ENCODE assay signal across 11 cellular contexts in the genomic region with DNA sequence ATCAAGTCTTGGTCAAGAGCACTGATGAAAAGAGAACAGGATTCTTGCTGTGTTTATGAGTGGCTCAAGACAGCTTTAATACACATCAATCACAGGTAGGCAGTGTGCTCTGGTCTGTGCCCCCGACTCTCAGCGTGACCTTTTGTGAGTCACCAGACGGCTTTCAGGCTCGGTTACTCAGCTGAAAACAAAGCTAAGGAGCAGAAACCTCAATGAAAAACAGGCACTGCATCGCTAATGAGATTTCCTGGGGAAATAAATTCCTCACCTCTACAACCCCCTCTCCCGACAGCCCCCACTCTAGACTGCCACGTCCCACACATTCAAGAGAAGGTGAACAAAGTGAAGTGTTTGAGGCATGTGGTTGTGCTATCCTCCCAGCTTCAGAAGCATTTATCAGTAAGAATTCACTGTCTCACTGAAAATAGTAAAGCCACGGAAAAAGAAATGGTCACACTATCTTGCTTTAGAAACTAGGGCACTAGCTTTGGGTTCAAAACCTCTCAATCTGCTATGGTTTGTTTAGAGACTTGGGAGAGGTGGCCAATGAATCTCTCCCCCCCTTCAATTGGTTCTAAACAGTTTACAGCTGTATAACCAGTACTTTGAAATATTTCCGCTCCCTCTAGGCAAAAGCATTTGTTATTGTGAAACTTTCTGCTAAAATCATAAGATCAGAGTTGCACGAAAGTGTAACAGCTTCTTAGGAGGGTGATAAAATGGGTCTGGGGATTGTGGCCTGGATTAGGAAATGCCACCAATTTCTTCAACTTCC.
DNase-seq lines count a peak whose midpoint lies in the region; ATAC-seq and TF ChIP-seq lines count a peak whose summit lies in the region.
"Had no signal": no experiment of that assay in that cellular context is flagged by ENCODE, and none has a peak within 500 bp of the region (broad histone marks: within the 10 kb centered on the region; RNA-seq: fewer than 3 reads in every experiment).

No MANE protein-coding gene starts in this region.

- H3K27me3 ChIP-seq in neutrophil (no peaks in the 10 kb centered on the region), heart left ventricle (peaks cover 0 to 6% (median 0%) of the 10 kb centered on the region in 9 donors)

- H3K9me3 ChIP-seq in neutrophil (no peaks in the 10 kb centered on the region), heart left ventricle (peaks cover 0 to 12% (median 3%) of the 10 kb centered on the region in 12 donors)

- intact Hi-C loops in heart left ventricle (cut with DNase I) = no loop called here

- no peaks in the 10 kb centered on the region for H3K36me3 ChIP-seq in neutrophil
- H3K36me3 ChIP-seq in heart left ventricle = no peaks in the 10 kb centered on the region

- DNase-seq in ELR (ENCODE audit: low read depth) (peak; percentile 67), NCI-H226 (peak; percentile 20), epithelial cell of esophagus (ENCODE audit: low read depth) (peak; percentile 36), heart left ventricle (no peak), NCI-H2081 treated with DMSO at 0.1 percent for 48 hours (lab: John Stamatoyannopoulos, UW) (no peak)
- DNase-seq in activated CD4-positive, CD25-positive, alpha-beta regulatory T cell treated with anti-CD3 and anti-CD28 coated beads, Interleukin-2, amount 50 U/mL, for 72 hours = no peak
- DNase-seq: NCI-H1930, occipital lobe had no signal

- ATAC-seq in heart left ventricle = no peak
- no peak for ATAC-seq in GM18909 (IDR thresholded peaks at IDR 0.05; ENCODE audit: poor library complexity, unreplicated experiment)
- ATAC-seq: stimulated activated memory B cell treated with anti-CD40 and anti-IgM and Interleukin-4, amounts not matched to agents 10 μg/mL and 1 μg/mL and 100 μg/mL, for 72 hours had no signal

- 43 to 50% (median 45%) methylated on average over 10 of the region's 10 CpGs for WGBS in heart left ventricle, 4 donors

- TF ChIP-seq CTCF in epithelial cell of esophagus (IDR thresholded peaks at IDR 0.05; ENCODE audit: insufficient read depth, low read depth, low read length, missing control alignments) (no peak), neutrophil (IDR thresholded peaks at IDR 0.05) (no peak), heart left ventricle (IDR thresholded peaks at IDR 0.05) (no peak)

- H3K4me1 ChIP-seq in neutrophil (ENCODE audit: control insufficient read depth in 1 of 2, insufficient read depth in 1 of 2, low read depth in 1 of 2, low read length in 1 of 2) = peaks cover 13 to 25% of the 10 kb centered on the region in 2 experiments
- H3K4me1 ChIP-seq in heart left ventricle = no peaks in the 10 kb centered on the region

- H3K4me3 ChIP-seq in epithelial cell of esophagus (ENCODE audit: low read length) (no peak overlapping the region), neutrophil (ENCODE audit: low read depth in 1 of 2, low read length in 1 of 2) (no peak overlapping the region), heart left ventricle (no peak overlapping the region)

- TF ChIP-seq POLR2A in heart left ventricle (IDR thresholded peaks at IDR 0.05) = no peak

- peak overlapping the region; percentile 56 for H3K27ac ChIP-seq in neutrophil
- no peak overlapping the region for H3K27ac ChIP-seq in heart left ventricle

Comparison
In these comparisons a context has a peak if more than half of its experiments do, and no peak if none do; other contexts are left out.
1. DNase-seq: peak in ELR (single experiment), NCI-H226 (single experiment) and epithelial cell of esophagus (single experiment); none in heart left ventricle (0 of 5), NCI-H2081 treated with DMSO at 0.1 percent for 48 hours (single experiment) and activated CD4-positive, CD25-positive, alpha-beta regulatory T cell treated with anti-CD3 and anti-CD28 coated beads, Interleukin-2, amount 50 U/mL, for 72 hours (single experiment).